ENCODE assay signal across 1 cellular context in the genomic region with DNA sequence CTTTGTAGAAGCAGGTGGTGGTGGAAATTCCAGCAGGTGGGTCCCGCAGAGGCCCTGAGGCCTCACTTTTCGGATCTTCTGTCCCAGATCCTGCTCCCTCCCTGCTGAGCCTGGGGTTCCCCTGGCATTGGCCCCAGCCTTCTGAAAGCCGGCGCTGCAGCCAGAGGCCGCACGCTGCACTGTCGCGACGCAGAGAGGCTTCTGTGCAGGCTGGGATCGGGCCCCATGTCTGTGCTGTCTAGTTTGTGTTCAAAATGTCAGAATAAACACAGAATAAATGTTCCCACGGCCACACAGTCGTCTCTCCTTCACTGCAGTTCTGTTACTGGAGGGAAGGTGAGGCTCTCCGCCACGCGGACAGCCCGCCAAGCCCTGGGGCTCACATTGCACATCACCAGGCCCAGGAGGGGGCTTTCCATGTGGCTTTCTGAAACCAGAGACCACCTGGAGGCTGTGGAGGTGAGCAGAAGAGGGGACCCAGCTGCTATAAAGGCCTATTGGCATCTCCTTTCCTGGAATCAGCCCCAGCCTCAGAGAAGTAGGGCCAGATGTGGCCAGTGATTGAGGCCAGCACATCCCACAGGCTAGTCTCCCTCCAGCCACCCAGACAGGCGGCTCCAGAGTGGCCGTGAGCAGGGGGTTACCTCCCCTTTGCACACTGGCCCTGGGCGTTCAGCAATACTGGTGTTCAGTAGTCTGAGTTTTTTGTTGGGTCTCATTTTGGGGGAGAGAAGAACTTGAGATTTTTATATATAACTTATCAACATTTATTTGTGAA.
TF ChIP-seq lines count a peak whose summit lies in the region.

No MANE protein-coding gene starts in this region.

TF ChIP-seq in GM12878, 131 proteins besides CTCF, POLR2A, EP300 and RAD21:
- TF ChIP-seq LARP7 (IDR thresholded peaks at IDR 0.05) (no peak), BMI1 (IDR thresholded peaks at IDR 0.05; ENCODE audit: borderline replicate concordance) (no peak), PAX8 (IDR thresholded peaks at IDR 0.05) (no peak), FOXK2 (IDR thresholded peaks at IDR 0.05) (no peak), GABPA (IDR thresholded peaks at IDR 0.05; ENCODE audit: low read depth) (no peak), PBX3 (IDR thresholded peaks at IDR 0.05; ENCODE audit: insufficient replicate concordance, low read depth, low read length) (no peak), ZNF207 (IDR thresholded peaks at IDR 0.05; ENCODE audit: borderline replicate concordance) (no peak), POLR2AphosphoS2 (IDR thresholded peaks at IDR 0.05; ENCODE audit: low read depth, low read length) (no peak), PAX5 (IDR thresholded peaks at IDR 0.05; ENCODE audit: borderline replicate concordance, low read depth, low read length) (no peak), EZH2 (IDR thresholded peaks at IDR 0.05; ENCODE audit: borderline replicate concordance, control insufficient read depth, low read depth, low read length) (no peak), SMC3 (IDR thresholded peaks at IDR 0.05; ENCODE audit: borderline replicate concordance, low read length) (no peak)
- TF ChIP-seq, protein P1, sequence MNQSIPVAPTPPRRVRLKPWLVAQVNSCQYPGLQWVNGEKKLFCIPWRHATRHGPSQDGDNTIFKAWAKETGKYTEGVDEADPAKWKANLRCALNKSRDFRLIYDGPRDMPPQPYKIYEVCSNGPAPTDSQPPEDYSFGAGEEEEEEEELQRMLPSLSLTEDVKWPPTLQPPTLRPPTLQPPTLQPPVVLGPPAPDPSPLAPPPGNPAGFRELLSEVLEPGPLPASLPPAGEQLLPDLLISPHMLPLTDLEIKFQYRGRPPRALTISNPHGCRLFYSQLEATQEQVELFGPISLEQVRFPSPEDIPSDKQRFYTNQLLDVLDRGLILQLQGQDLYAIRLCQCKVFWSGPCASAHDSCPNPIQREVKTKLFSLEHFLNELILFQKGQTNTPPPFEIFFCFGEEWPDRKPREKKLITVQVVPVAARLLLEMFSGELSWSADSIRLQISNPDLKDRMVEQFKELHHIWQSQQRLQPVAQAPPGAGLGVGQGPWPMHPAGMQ (IDR thresholded peaks at IDR 0.05; ENCODE audit: borderline replicate concordance) = no peak
- TF ChIP-seq, protein P2, sequence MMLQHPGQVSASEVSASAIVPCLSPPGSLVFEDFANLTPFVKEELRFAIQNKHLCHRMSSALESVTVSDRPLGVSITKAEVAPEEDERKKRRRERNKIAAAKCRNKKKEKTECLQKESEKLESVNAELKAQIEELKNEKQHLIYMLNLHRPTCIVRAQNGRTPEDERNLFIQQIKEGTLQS (IDR thresholded peaks at IDR 0.05; ENCODE audit: borderline replicate concordance, extremely low read depth, low read depth, low read length) = no peak
- TF ChIP-seq, protein P3, sequence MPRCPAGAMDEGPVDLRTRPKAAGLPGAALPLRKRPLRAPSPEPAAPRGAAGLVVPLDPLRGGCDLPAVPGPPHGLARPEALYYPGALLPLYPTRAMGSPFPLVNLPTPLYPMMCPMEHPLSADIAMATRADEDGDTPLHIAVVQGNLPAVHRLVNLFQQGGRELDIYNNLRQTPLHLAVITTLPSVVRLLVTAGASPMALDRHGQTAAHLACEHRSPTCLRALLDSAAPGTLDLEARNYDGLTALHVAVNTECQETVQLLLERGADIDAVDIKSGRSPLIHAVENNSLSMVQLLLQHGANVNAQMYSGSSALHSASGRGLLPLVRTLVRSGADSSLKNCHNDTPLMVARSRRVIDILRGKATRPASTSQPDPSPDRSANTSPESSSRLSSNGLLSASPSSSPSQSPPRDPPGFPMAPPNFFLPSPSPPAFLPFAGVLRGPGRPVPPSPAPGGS (IDR thresholded peaks at IDR 0.05; ENCODE audit: borderline replicate concordance, insufficient read depth, low read depth, low read length, poor library complexity, severe bottlenecking) = no peak
- TF ChIP-seq, protein P4, sequence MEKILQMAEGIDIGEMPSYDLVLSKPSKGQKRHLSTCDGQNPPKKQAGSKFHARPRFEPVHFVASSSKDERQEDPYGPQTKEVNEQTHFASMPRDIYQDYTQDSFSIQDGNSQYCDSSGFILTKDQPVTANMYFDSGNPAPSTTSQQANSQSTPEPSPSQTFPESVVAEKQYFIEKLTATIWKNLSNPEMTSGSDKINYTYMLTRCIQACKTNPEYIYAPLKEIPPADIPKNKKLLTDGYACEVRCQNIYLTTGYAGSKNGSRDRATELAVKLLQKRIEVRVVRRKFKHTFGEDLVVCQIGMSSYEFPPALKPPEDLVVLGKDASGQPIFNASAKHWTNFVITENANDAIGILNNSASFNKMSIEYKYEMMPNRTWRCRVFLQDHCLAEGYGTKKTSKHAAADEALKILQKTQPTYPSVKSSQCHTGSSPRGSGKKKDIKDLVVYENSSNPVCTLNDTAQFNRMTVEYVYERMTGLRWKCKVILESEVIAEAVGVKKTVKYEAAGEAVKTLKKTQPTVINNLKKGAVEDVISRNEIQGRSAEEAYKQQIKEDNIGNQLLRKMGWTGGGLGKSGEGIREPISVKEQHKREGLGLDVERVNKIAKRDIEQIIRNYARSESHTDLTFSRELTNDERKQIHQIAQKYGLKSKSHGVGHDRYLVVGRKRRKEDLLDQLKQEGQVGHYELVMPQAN (conservative IDR thresholded peaks at IDR 0.05) = no peak
TF ChIP-seq in GM12878: peak in this region for 0.
